In genomic region chr2:44938287-44939073, GRCh38 we compare ENCODE assay signal across 8 cellular contexts. TPM values are rescaled to one million over a fixed set of nuclear protein-coding genes. Genes with fewer than 3 reads are reported as not detected.
DNase-seq lines count a peak whose midpoint lies in the region; ATAC-seq and TF ChIP-seq lines count a peak whose summit lies in the region.

No MANE protein-coding gene starts in this region.

- TF ChIP-seq POLR2A in transverse colon (IDR thresholded peaks at IDR 0.05) = no peak

- in situ Hi-C loops in transverse colon (cut with MboI; ENCODE audit: low pct_ligation_motif_present in 1 of 4, low pct_unique_long_range_greater_than_20kb in 1 of 4, low sequenced_read_pairs in 3 of 4) = no loop called here

- H3K27me3 ChIP-seq in WERI-Rb-1 (ENCODE audit: insufficient read depth, low read depth, severe bottlenecking) (no peaks in the 10 kb centered on the region), left lung (peaks cover 98 to 100% of the 10 kb centered on the region in 2 donors), transverse colon (peaks cover 100% of the 10 kb centered on the region)

- H3K36me3 Mint-ChIP-seq in activated naive CD8-positive, alpha-beta T cell = no peaks in the 10 kb centered on the region
- H3K36me3 Mint-ChIP-seq in activated naive CD8-positive, alpha-beta T cell treated with anti-CD3 and anti-CD28 coated beads for 36 hours = no peaks in the 10 kb centered on the region

- no peak for TF ChIP-seq CTCF in WERI-Rb-1 (IDR thresholded peaks at IDR 0.05; ENCODE audit: low read depth, low read length)
- no peak for TF ChIP-seq CTCF in left lung (IDR thresholded peaks at IDR 0.05)
- TF ChIP-seq CTCF in transverse colon (IDR thresholded peaks at IDR 0.05) = no peak

- intact Hi-C loops in left lung (cut with DNase I) (no loop called here), transverse colon (cut with DNase I; ENCODE audit: low total_unique reads) (no loop called here)

- no peak for DNase-seq in activated naive CD8-positive, alpha-beta T cell treated with anti-CD3 and anti-CD28 coated beads for 36 hours
- DNase-seq in WERI-Rb-1 = no peak
- DNase-seq in left lung = no peak
- DNase-seq in transverse colon = no peak
- no peak for DNase-seq in midbrain (lab: John Stamatoyannopoulos, UW)
- DNase-seq in amniotic stem cell (lab: John Stamatoyannopoulos, UW) = no peak
- no peak for DNase-seq in 8988T

- H3K36me3 ChIP-seq in WERI-Rb-1 = peaks cover 29% of the 10 kb centered on the region
- no peaks in the 10 kb centered on the region for H3K36me3 ChIP-seq in left lung
- no peaks in the 10 kb centered on the region for H3K36me3 ChIP-seq in transverse colon

- no peak overlapping the region for H3K27ac Mint-ChIP-seq in activated naive CD8-positive, alpha-beta T cell
- no peak overlapping the region for H3K27ac Mint-ChIP-seq in activated naive CD8-positive, alpha-beta T cell treated with anti-CD3 and anti-CD28 coated beads for 36 hours

- peaks cover 42% of the 10 kb centered on the region for H3K4me1 Mint-ChIP-seq in activated naive CD8-positive, alpha-beta T cell (ENCODE audit: low read depth)
- peaks cover 38% of the 10 kb centered on the region for H3K4me1 Mint-ChIP-seq in activated naive CD8-positive, alpha-beta T cell treated with anti-CD3 and anti-CD28 coated beads for 36 hours

- no peaks in the 10 kb centered on the region for H3K9me3 ChIP-seq in WERI-Rb-1 (ENCODE audit: severe bottlenecking)
- H3K9me3 ChIP-seq in left lung = no peaks in the 10 kb centered on the region
- H3K9me3 ChIP-seq in transverse colon = no peaks in the 10 kb centered on the region

- H3K4me3 ChIP-seq in WERI-Rb-1 (ENCODE audit: low read depth, low read length) (peak overlapping the region; percentile 82), left lung (peak overlapping the region in 1 of 2 donors; percentile 25), transverse colon (peak overlapping the region in 3 of 4 donors; percentile 9 to 46 (median 28))

- WGBS in transverse colon (ENCODE audit: low coverage in 1 of 2), 2 donors = 20% methylated on average over 27 of the region's 59 CpGs; no CpG with 5 or more reads in 1 of the 2 donors

- H3K9me3 Mint-ChIP-seq in activated naive CD8-positive, alpha-beta T cell (ENCODE audit: low read depth) = no peaks in the 10 kb centered on the region
- no peaks in the 10 kb centered on the region for H3K9me3 Mint-ChIP-seq in activated naive CD8-positive, alpha-beta T cell treated with anti-CD3 and anti-CD28 coated beads for 36 hours

- peaks cover 31% of the 10 kb centered on the region for H3K27me3 Mint-ChIP-seq in activated naive CD8-positive, alpha-beta T cell
- H3K27me3 Mint-ChIP-seq in activated naive CD8-positive, alpha-beta T cell treated with anti-CD3 and anti-CD28 coated beads for 36 hours = peaks cover 89% of the 10 kb centered on the region

- H3K4me1 ChIP-seq in left lung = peaks cover 6 to 56% of the 10 kb centered on the region in 2 donors
- H3K4me1 ChIP-seq in transverse colon = peaks cover 14 to 71% (median 48%) of the 10 kb centered on the region in 4 donors

- TF ChIP-seq EP300 in transverse colon (IDR thresholded peaks at IDR 0.05; ENCODE audit: low read depth) = no peak

- ATAC-seq in left lung = peak; percentile 25

- H3K27ac ChIP-seq in WERI-Rb-1 (peak overlapping the region; percentile 97), left lung (no peak overlapping the region), transverse colon (no peak overlapping the region)

- peak overlapping the region; percentile 46 for H3K4me3 Mint-ChIP-seq in activated naive CD8-positive, alpha-beta T cell
- no peak overlapping the region for H3K4me3 Mint-ChIP-seq in activated naive CD8-positive, alpha-beta T cell treated with anti-CD3 and anti-CD28 coated beads for 36 hours

RNA-seq across cellular contexts. Expression of gene SIX3, which starts 3.0 kb away (rescaled TPM):
- not detected for total RNA-seq in activated naive CD8-positive, alpha-beta T cell treated with anti-CD3 and anti-CD28 coated beads for 36 hours
- not detected for total RNA-seq in left lung
- not detected for total RNA-seq in transverse colon
